1 cellular context compared by ENCODE assay signal in the genomic region with DNA sequence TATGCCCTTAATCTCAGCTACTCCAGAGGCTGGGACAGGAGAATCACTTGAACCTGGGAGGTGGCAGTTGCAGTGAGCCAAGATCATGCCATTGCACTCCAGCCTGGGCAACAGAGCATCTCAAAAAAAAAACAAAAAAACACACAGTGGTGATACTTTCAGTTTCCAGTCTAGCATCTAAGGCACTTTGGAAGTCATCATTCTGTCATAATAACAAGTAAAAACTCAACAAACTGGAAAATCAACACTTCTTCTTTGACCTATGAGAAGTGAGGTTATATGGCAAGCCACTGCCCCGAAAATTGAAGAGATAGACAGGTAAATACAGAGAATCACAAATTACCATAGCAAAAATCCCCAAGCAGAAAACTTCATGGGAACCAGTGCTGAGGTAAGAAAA.
TF ChIP-seq lines count a peak whose summit lies in the region.

No MANE protein-coding gene starts in this region.

TF ChIP-seq in GM12878, 131 proteins besides CTCF, POLR2A, EP300 and RAD21:
- TF ChIP-seq STAT1 (conservative IDR thresholded peaks at IDR 0.05), result no peak
- TF ChIP-seq ZNF384 (IDR thresholded peaks at IDR 0.05; ENCODE audit: borderline replicate concordance, low read depth, low read length), result 0 out of 2 replicates have a peak, but pooled peaks have one; percentile 14
